In genomic region chr2:46434851-46435273, GRCh38 we compare ENCODE assay signal across 18 cellular contexts. TPM values are rescaled to one million over a fixed set of nuclear protein-coding genes. Genes with fewer than 3 reads are reported as not detected.
DNase-seq lines count a peak whose midpoint lies in the region; TF ChIP-seq lines count a peak whose summit lies in the region.
"Had no signal": no experiment of that assay in that cellular context is flagged by ENCODE, and none has a peak within 500 bp of the region (broad histone marks: within the 10 kb centered on the region; RNA-seq: fewer than 3 reads in every experiment).

No MANE protein-coding gene starts in this region.

- H3K9me3 ChIP-seq in tibial nerve (no peaks in the 10 kb centered on the region), testis (no peaks in the 10 kb centered on the region)
- H3K9me3 ChIP-seq: prostate gland had no signal

- TF ChIP-seq EP300 in tibial nerve (IDR thresholded peaks at IDR 0.05) = no peak

- TF ChIP-seq CTCF in BJ (IDR thresholded peaks at IDR 0.05; ENCODE audit: insufficient read depth, low read depth, low read length) (no peak), epithelial cell of esophagus (IDR thresholded peaks at IDR 0.05; ENCODE audit: insufficient read depth, low read depth, low read length, missing control alignments) (no peak), tibial nerve (IDR thresholded peaks at IDR 0.05) (no peak), testis (IDR thresholded peaks at IDR 0.05) (no peak)

- TF ChIP-seq POLR2A in tibial nerve (IDR thresholded peaks at IDR 0.05) (no peak), testis (IDR thresholded peaks at IDR 0.05) (no peak)

- H3K4me3 ChIP-seq in BJ (ENCODE audit: low read depth, low read length) (no peak overlapping the region), epithelial cell of esophagus (ENCODE audit: low read length) (no peak overlapping the region), tibial nerve (no peak overlapping the region), testis (no peak overlapping the region)
- H3K4me3 ChIP-seq: prostate gland had no signal

- peaks cover 0 to 20% (median 0%) of the 10 kb centered on the region in 4 donors for H3K4me1 ChIP-seq in tibial nerve
- H3K4me1 ChIP-seq in testis = no peaks in the 10 kb centered on the region
- H3K4me1 ChIP-seq: prostate gland had no signal

- H3K27ac ChIP-seq in tibial nerve (no peak overlapping the region), testis (no peak overlapping the region)
- H3K27ac ChIP-seq: prostate gland had no signal

- H3K36me3 ChIP-seq in BJ (ENCODE audit: control insufficient read depth, insufficient read depth, low read length) (no peaks in the 10 kb centered on the region), tibial nerve (no peaks in the 10 kb centered on the region), testis (ENCODE audit: low read depth, missing control alignments) (no peaks in the 10 kb centered on the region)
- H3K36me3 ChIP-seq: prostate gland had no signal

- WGBS in tibial nerve, 2 donors = 16 to 24% methylated on average over 3 of the region's 3 CpGs
- WGBS in testis, 2 donors = 55 to 68% methylated on average over 3 of the region's 3 CpGs

- H3K27me3 ChIP-seq in BJ (ENCODE audit: control insufficient read depth, insufficient read depth, low read length) (no peaks in the 10 kb centered on the region), tibial nerve (no peaks in the 10 kb centered on the region), testis (no peaks in the 10 kb centered on the region)

- intact Hi-C loops in testis (cut with DNase I; ENCODE audit: low total_unique reads) = no loop called here

- POLR2A ChIA-PET in BJ (lab: Charles Lee) = no interaction called here

- CTCF ChIA-PET in BJ (lab: Yijun Ruan, JAX) = interaction anchor here (0.6 to 1.7 kb wide), 2 partner anchors 25 to 441 kb away, joined by 3 read pairs; no protein-coding TSS in a partner anchor

- DNase-seq in BJ (ENCODE audit: low read depth) = peak; percentile 88
- peak; percentile 6 for DNase-seq in RPMI7951 (ENCODE audit: low read depth)
- DNase-seq in epithelial cell of esophagus (ENCODE audit: low read depth) = peak; percentile 69
- DNase-seq in myocyte (ENCODE audit: low read depth) = peak; percentile 96
- no peak for DNase-seq in mesenteric fat pad (ENCODE audit: low spot score)
- DNase-seq in tibial nerve (ENCODE audit: low spot score in 2 of 2) = no peak
- DNase-seq in inferior parietal cortex (ENCODE audit: extremely low spot score) = no peak
- no peak for DNase-seq in testis
- DNase-seq: activated CD4-positive, alpha-beta T cell treated with anti-CD3 and anti-CD28 coated beads for 48 hours; activated T-cell treated with anti-CD3 and anti-CD28 coated beads, Interleukin-2, amount 50 U/mL, for 72 hours; C1 segment of cervical spinal cord; H9; NCI-H1417 treated with DMSO at 0.1 percent for 48 hours; NCI-H510A treated with DMSO at 0.1 percent for 48 hours; stimulated activated CD4-positive, alpha-beta T cell treated with anti-CD3 and anti-CD28 coated beads, Interleukin-2, amount 100 ng/mL, for 24 hours had no signal

RNA-seq across cellular contexts. Expression of gene TMEM247, which starts 44.5 kb away (rescaled TPM):
- polyA plus RNA-seq in BJ (2011; rRNA removed) (not detected in 2 replicates), testis (ENCODE audit: insufficient read depth, low read depth, low replicate concordance) (59.4 TPM)
- polyA minus RNA-seq in BJ (2011; rRNA and poly(A)+ RNA removed) = not detected in 2 replicates
- not detected in 2 replicates for total RNA-seq in RPMI7951 (2014; rRNA removed; shearing (Covaris generic))
- total RNA-seq in myocyte (not detected in 2 replicates), mesenteric fat pad (not detected), tibial nerve (not detected), testis (10 to 100 TPM; 18.5 to 27.2 TPM)
- polyA plus RNA-seq in myocyte (2012) = not detected
- total RNA-seq: activated T-cell treated with anti-CD3 and anti-CD28 coated beads, Interleukin-2, amount 50 U/mL, for 72 hours; endothelial cell of umbilical vein; H9; mononuclear cell had no signal
- polyA plus RNA-seq: endothelial cell of umbilical vein had no signal

Comparison
In these comparisons a context has a peak if more than half of its experiments do, and no peak if none do; other contexts are left out.
1. DNase-seq: peak in BJ (single experiment), RPMI7951 (single experiment), epithelial cell of esophagus (single experiment) and myocyte (single experiment); none in mesenteric fat pad (single experiment), tibial nerve (0 of 2), inferior parietal cortex (single experiment) and testis (single experiment).
2. RNA of gene TMEM247, which starts 44.5 kb away (total RNA-seq): 18.5 to 27.2 TPM in testis; not detected in RPMI7951, not detected in myocyte, not detected in mesenteric fat pad (single experiment) and not detected in tibial nerve; every median in the first group is over 10 times any median in the second.